Comparison of ENCODE assay signal across 8 cellular contexts in genomic region chr19:39435499-39436349, GRCh38. TPM values are rescaled to one million over a fixed set of nuclear protein-coding genes. Genes with fewer than 3 reads are reported as not detected.
DNase-seq lines count a peak whose midpoint lies in the region; ATAC-seq, FAIRE-seq and TF ChIP-seq lines count a peak whose summit lies in the region.

Gene RPS16, minus strand, starts transcription at chr19:39435949. Its CDS starts 54 bp downstream, at chr19:39435895.

- H3K9ac ChIP-seq in endothelial cell of umbilical vein (replicated peaks; ENCODE audit: extremely low read depth, insufficient read depth, low read length): peak within 1 kb of the TSS; percentile 100

- DNase-seq in DMS 273 (lab: John Stamatoyannopoulos, UW; ENCODE audit: unreplicated experiment) (peak; percentile 100), OCI-M1 (lab: John Stamatoyannopoulos, UW) (peak; percentile 100), activated T-cell treated with anti-CD3 and anti-CD28 coated beads for 1 hour (ENCODE audit: low read depth) (peak; percentile 99), endothelial cell of umbilical vein (ENCODE audit: low read depth, low spot score) (peak; percentile 98)
- DNase-seq in stimulated activated CD8-positive, alpha-beta memory T cell treated with anti-CD3 and anti-CD28 coated beads, Interleukin-2, amount 100 ng/mL, for 48 hours (ENCODE audit: low read depth in 2 of 2): peak; percentile 99 to 100

- H3K36me3 Mint-ChIP-seq in IgD-negative memory B cell: peaks cover 7% of the 10 kb centered on the region

- H3K27me3 ChIP-seq in endothelial cell of umbilical vein (ENCODE audit: control insufficient read depth in 2 of 2, insufficient read depth in 2 of 2, low read length in 2 of 2) (no peaks in the 10 kb centered on the region), mononuclear cell (ENCODE audit: insufficient read depth, low read length) (no peaks in the 10 kb centered on the region)

- peak; percentile 96 for TF ChIP-seq POLR2A in endothelial cell of umbilical vein (IDR thresholded peaks at IDR 0.05; ENCODE audit: low read depth, low read length)

- POLR2A ChIA-PET in endothelial cell of umbilical vein (lab: Charles Lee): interaction anchor here (0.6 to 1.7 kb wide), 18 partner anchors 8 to 97 kb away, joined by 3 to 18 read pairs (median 5); partner anchors contain the start of genes EID2B, MED29, PAF1 and PLEKHG2

- dilution Hi-C loops in endothelial cell of umbilical vein (cut with MboI; ENCODE audit: extremely low pct_ligation_motif_present, low sequenced_read_pairs): no loop called here

- peak within 1 kb of the TSS; percentile 96 for H3K4me3 ChIP-seq in endothelial cell of umbilical vein (replicated peaks in 1 of 3; ENCODE audit: insufficient read depth in 1 of 3, low read depth in 1 of 3, low read length in 3 of 3)
- H3K4me3 ChIP-seq in mononuclear cell (ENCODE audit: low read length): peak within 1 kb of the TSS; percentile 83

- TF ChIP-seq CTCF in endothelial cell of umbilical vein (IDR thresholded peaks at IDR 0.05; ENCODE audit: extremely low read depth in 1 of 2, insufficient read depth in 1 of 2, low read depth in 1 of 2, low read length in 2 of 2): no peak

- H2AFZ ChIP-seq in endothelial cell of umbilical vein (ENCODE audit: low read depth, low read length): peak within 1 kb of the TSS; percentile 17

- H3K4me2 ChIP-seq in endothelial cell of umbilical vein (ENCODE audit: insufficient read depth, low read length): peak within 1 kb of the TSS; percentile 84

- peaks cover 31% of the 10 kb centered on the region for H3K79me2 ChIP-seq in endothelial cell of umbilical vein (ENCODE audit: control insufficient read depth, insufficient read depth, low read length)

- peaks cover 26% of the 10 kb centered on the region for H3K4me1 ChIP-seq in endothelial cell of umbilical vein (ENCODE audit: control insufficient read depth, extremely low read depth, insufficient read depth, low read length)
- H3K4me1 ChIP-seq in mononuclear cell (ENCODE audit: insufficient read depth, low read length): peaks cover 39% of the 10 kb centered on the region

- H3K4me3 Mint-ChIP-seq in IgD-negative memory B cell: peak within 1 kb of the TSS; percentile 94 to 100 (median 99)

- no peaks in the 10 kb centered on the region for H3K9me1 ChIP-seq in endothelial cell of umbilical vein (replicated peaks; ENCODE audit: control insufficient read depth, extremely low read depth, insufficient read depth, low read length)

- H4K20me1 ChIP-seq in endothelial cell of umbilical vein (replicated peaks; ENCODE audit: control insufficient read depth, extremely low read depth, insufficient read depth, low read length): no peaks in the 10 kb centered on the region

- intact Hi-C loops in endothelial cell of umbilical vein (cut with micrococcal nuclease): loop anchor here (1.0 to 2.0 kb wide), 2 partner anchors 10 to 45 kb away; partner anchors contain the start of genes SUPT5H and TIMM50

- no peaks in the 10 kb centered on the region for H3K9me3 ChIP-seq in endothelial cell of umbilical vein (replicated peaks; ENCODE audit: control insufficient read depth, insufficient read depth, low read length)
- no peaks in the 10 kb centered on the region for H3K9me3 ChIP-seq in mononuclear cell (ENCODE audit: low read depth, low read length)

- no peaks in the 10 kb centered on the region for H3K27me3 Mint-ChIP-seq in IgD-negative memory B cell

- H3K36me3 ChIP-seq in endothelial cell of umbilical vein (ENCODE audit: control insufficient read depth in 2 of 2, extremely low read depth in 1 of 2, insufficient read depth in 2 of 2, low read length in 2 of 2): peaks cover 11 to 16% of the 10 kb centered on the region in 2 experiments

- H3K27ac Mint-ChIP-seq in IgD-negative memory B cell: peak within 1 kb of the TSS; percentile 91 to 98 (median 94)

- no TSS peak for BruUV-seq in endothelial cell of umbilical vein (replicated peaks; lab: Mats Ljungman, UMichigan)

- peak within 1 kb of the TSS; percentile 96 for H3K27ac ChIP-seq in endothelial cell of umbilical vein (ENCODE audit: insufficient read depth, low read depth, low read length)

- peaks cover 28 to 31% (median 28%) of the 10 kb centered on the region in 3 donors for H3K4me1 Mint-ChIP-seq in IgD-negative memory B cell

- no peaks in the 10 kb centered on the region for H3K9me3 Mint-ChIP-seq in IgD-negative memory B cell

- CTCF ChIA-PET in endothelial cell of umbilical vein (lab: Charles Lee): interaction anchor here (0.7 to 1.8 kb wide), 11 partner anchors 8 to 96 kb away, joined by 3 to 13 read pairs (median 5); partner anchors contain the start of genes MED29, PAF1, PLEKHG2 and SAMD4B

- ATAC-seq in GM21528 (IDR thresholded peaks at IDR 0.05; ENCODE audit: low FRiP score, unreplicated experiment): peak; percentile 64

- peak; percentile 98 for FAIRE-seq in endothelial cell of umbilical vein (lab: Jason Lieb, UNC)

TF ChIP-seq in endothelial cell of umbilical vein, 7 proteins besides CTCF, POLR2A, EP300 and RAD21:
- TF ChIP-seq MYC (IDR thresholded peaks at IDR 0.05; ENCODE audit: low read depth, low read length): peak; percentile 38
- no peak for TF ChIP-seq EZH2 (IDR thresholded peaks at IDR 0.05; ENCODE audit: borderline replicate concordance, low read depth, low read length, severe bottlenecking)
- no peak for TF ChIP-seq JUN (IDR thresholded peaks at IDR 0.05; ENCODE audit: borderline replicate concordance, insufficient read depth, insufficient read length, low read depth)
- TF ChIP-seq MAX (IDR thresholded peaks at IDR 0.05; ENCODE audit: insufficient read depth, insufficient read length): peak; percentile 31
- TF ChIP-seq GATA2 (IDR thresholded peaks at IDR 0.05; ENCODE audit: insufficient read depth, insufficient read length, low read depth, low read length): no peak
- TF ChIP-seq POLR2AphosphoS5 (IDR thresholded peaks at IDR 0.05; ENCODE audit: insufficient read depth, low read depth, low read length): peak; percentile 98
- no peak for TF ChIP-seq FOS (IDR thresholded peaks at IDR 0.05; ENCODE audit: borderline replicate concordance, insufficient read depth, low read length)

RNA-seq across cellular contexts. Expression of gene RPS16, which starts in this region (rescaled TPM):
- 2,255 TPM for polyA plus RNA-seq in IgD-negative memory B cell
- total RNA-seq in endothelial cell of umbilical vein: 1,735 and 1,768 TPM in 2 replicates
- polyA plus RNA-seq in endothelial cell of umbilical vein: 5,244 and 6,084 TPM in 2 replicates
- 4,318 and 4,415 TPM in 2 replicates for polyA plus RNA-seq in endothelial cell of umbilical vein (2011; cell fraction: cytosol; rRNA removed)
- polyA plus RNA-seq in endothelial cell of umbilical vein (2011; cell fraction: nucleus; rRNA removed): 1,293 and 1,668 TPM in 2 replicates
- polyA plus RNA-seq in endothelial cell of umbilical vein (2012): 2,527 and 3,042 TPM in 2 replicates
- polyA minus RNA-seq in endothelial cell of umbilical vein: 1,532 and 1,667 TPM in 2 replicates
- polyA minus RNA-seq in endothelial cell of umbilical vein (2011; cell fraction: cytosol; rRNA and poly(A)+ RNA removed): 2,450 TPM
- 213 and 283 TPM in 2 replicates for polyA minus RNA-seq in endothelial cell of umbilical vein (2011; cell fraction: nucleus; rRNA and poly(A)+ RNA removed)
- 71.4 TPM for total RNA-seq in mononuclear cell

Comparison
In these comparisons a context has a peak if more than half of its experiments do, and no peak if none do; other contexts are left out.
1. Peak in every context shown above with its lines: DNase-seq, ATAC-seq, H3K4me3 ChIP-seq and H3K27ac ChIP-seq.
2. RNA of gene RPS16 (total RNA-seq): 1,735 to 1,768 TPM in endothelial cell of umbilical vein; 71.4 TPM in mononuclear cell (single experiment); every median in the first group is over 10 times any median in the second.